9 cellular contexts compared by ENCODE assay signal in genomic region chr2:216023055-216023648, GRCh38. TPM values are rescaled to one million over a fixed set of nuclear protein-coding genes. Genes with fewer than 3 reads are reported as not detected.
DNase-seq lines count a peak whose midpoint lies in the region; ATAC-seq, FAIRE-seq and TF ChIP-seq lines count a peak whose summit lies in the region.
"Had no signal": no experiment of that assay in that cellular context is flagged by ENCODE, and none has a peak within 500 bp of the region (broad histone marks: within the 10 kb centered on the region; RNA-seq: fewer than 3 reads in every experiment).

No MANE protein-coding gene starts in this region.

- peaks cover 3% of the 10 kb centered on the region for H3K4me1 Mint-ChIP-seq in T-helper 2 cell treated with Interferon-gamma antibody and Interleukin-4, amounts not matched to agents 5 μg/mL and 100 μg/mL, for 36 hours (ENCODE audit: low read depth)
- H3K4me1 Mint-ChIP-seq in memory B cell: peaks cover 5% of the 10 kb centered on the region

- no peaks in the 10 kb centered on the region for H3K27me3 ChIP-seq in HAP-1 (ENCODE audit: low read depth)
- no peaks in the 10 kb centered on the region for H3K27me3 ChIP-seq in uterus

- in situ Hi-C loops in HAP-1 (cut with MboI; ENCODE audit: low sequenced_read_pairs): no loop called here

- peak; percentile 75 for ATAC-seq in memory B cell (ENCODE audit: low read depth)

- no peaks in the 10 kb centered on the region for H3K27me3 Mint-ChIP-seq in T-helper 2 cell treated with Interferon-gamma antibody and Interleukin-4, amounts not matched to agents 5 μg/mL and 100 μg/mL, for 36 hours (ENCODE audit: low read depth)
- H3K27me3 Mint-ChIP-seq in memory B cell: no peaks in the 10 kb centered on the region
- H3K27me3 Mint-ChIP-seq: natural killer cell treated with Interleukin-12 subunit alpha and Interleukin-12 subunit beta and Interleukin-15 and Interleukin-18, amount 100 ng/mL, for 72 hours had no signal

- TF ChIP-seq CTCF in uterus (IDR thresholded peaks at IDR 0.05): peak; percentile 14 to 34 (median 21)

- no peak overlapping the region for H3K27ac ChIP-seq in uterus

- peaks cover 4% of the 10 kb centered on the region for H3K36me3 Mint-ChIP-seq in T-helper 2 cell treated with Interferon-gamma antibody and Interleukin-4, amounts not matched to agents 5 μg/mL and 100 μg/mL, for 36 hours (ENCODE audit: low read depth)
- H3K36me3 Mint-ChIP-seq in memory B cell: peaks cover 3% of the 10 kb centered on the region
- H3K36me3 Mint-ChIP-seq: natural killer cell treated with Interleukin-12 subunit alpha and Interleukin-12 subunit beta and Interleukin-15 and Interleukin-18, amount 100 ng/mL, for 72 hours had no signal

- H3K9me3 ChIP-seq in HAP-1: no peaks in the 10 kb centered on the region
- H3K9me3 ChIP-seq in uterus: no peaks in the 10 kb centered on the region

- H3K4me3 Mint-ChIP-seq in T-helper 2 cell treated with Interferon-gamma antibody and Interleukin-4, amounts not matched to agents 5 μg/mL and 100 μg/mL, for 36 hours: no peak overlapping the region
- H3K4me3 Mint-ChIP-seq in memory B cell: no peak overlapping the region
- H3K4me3 Mint-ChIP-seq: natural killer cell treated with Interleukin-12 subunit alpha and Interleukin-12 subunit beta and Interleukin-15 and Interleukin-18, amount 100 ng/mL, for 72 hours had no signal

- intact Hi-C loops in uterus (cut with DNase I; ENCODE audit: low total_unique reads): no loop called here

- no peak for TF ChIP-seq POLR2A in uterus (IDR thresholded peaks at IDR 0.05)

- no peaks in the 10 kb centered on the region for H3K36me3 ChIP-seq in HAP-1 (replicated peaks)
- no peaks in the 10 kb centered on the region for H3K36me3 ChIP-seq in uterus

- FAIRE-seq in G401.6 (lab: Jason Lieb, UNC): peak; percentile 90

- H3K4me1 ChIP-seq in HAP-1 (no peaks in the 10 kb centered on the region), uterus (no peaks in the 10 kb centered on the region)

- H3K9me3 Mint-ChIP-seq in T-helper 2 cell treated with Interferon-gamma antibody and Interleukin-4, amounts not matched to agents 5 μg/mL and 100 μg/mL, for 36 hours: peaks cover 4% of the 10 kb centered on the region
- peaks cover 2% of the 10 kb centered on the region for H3K9me3 Mint-ChIP-seq in memory B cell
- H3K9me3 Mint-ChIP-seq: natural killer cell treated with Interleukin-12 subunit alpha and Interleukin-12 subunit beta and Interleukin-15 and Interleukin-18, amount 100 ng/mL, for 72 hours had no signal

- H3K4me3 ChIP-seq in HAP-1 (no peak overlapping the region), uterus (no peak overlapping the region)

- DNase-seq in A172 (ENCODE audit: low spot score) (peak; percentile 53), HAP-1 (ENCODE audit: low spot score in 2 of 2) (peak; percentile 64 to 72), LHCN-M2 (ENCODE audit: low read depth) (peak; percentile 61), cerebellar cortex (ENCODE audit: low spot score) (peak; percentile 81), memory B cell (ENCODE audit: low spot score in 2 of 2) (peak in 1 of 2 donors; percentile 28), uterus (no peak)
- peak; percentile 27 for DNase-seq in T-helper 2 cell treated with Interferon-gamma antibody and Interleukin-4, amounts not matched to agents 5 μg/mL and 100 μg/mL, for 36 hours (ENCODE audit: low spot score)

- H3K27ac Mint-ChIP-seq in T-helper 2 cell treated with Interferon-gamma antibody and Interleukin-4, amounts not matched to agents 5 μg/mL and 100 μg/mL, for 36 hours: no peak overlapping the region
- H3K27ac Mint-ChIP-seq in memory B cell: no peak overlapping the region

RNA-seq across cellular contexts. Expression of gene MREG, which starts 9.8 kb away (rescaled TPM):
- 8.9 and 14.1 TPM in 2 replicates for total RNA-seq in A172 (2014; rRNA removed; shearing (Covaris generic))
- total RNA-seq in LHCN-M2 (2014; rRNA removed) (3.6 and 4.8 TPM in 2 replicates), uterus (1 to 10 TPM in 3 of 4 donors, under 1 TPM in 1; 0.59 to 8.5 (median 3.9) TPM)
- polyA plus RNA-seq in LHCN-M2 (2012): 1.3 TPM

RNA-seq across cellular contexts. Expression of gene PECR, which starts 58.5 kb away (rescaled TPM):
- 32.0 and 39.3 TPM in 2 replicates for total RNA-seq in A172 (2014; rRNA removed; shearing (Covaris generic))
- total RNA-seq in LHCN-M2 (2014; rRNA removed) (9.2 and 12.0 TPM in 2 replicates), uterus (10 to 100 TPM in 3 of 4 donors, 1 to 10 TPM in 1; 1.2 to 25.4 (median 14.9) TPM)
- polyA plus RNA-seq in LHCN-M2 (2012): 10.8 TPM

RNA-seq across cellular contexts. Expression of gene TMEM169, which starts 58.6 kb away (rescaled TPM):
- 0.48 and 0.52 TPM in 2 replicates for total RNA-seq in A172 (2014; rRNA removed; shearing (Covaris generic))
- total RNA-seq in LHCN-M2 (2014; rRNA removed): 4.6 and 5.1 TPM in 2 replicates
- polyA plus RNA-seq in LHCN-M2 (2012): 5.3 TPM
- total RNA-seq in uterus: 1 to 10 TPM in 1 of 4 donors, under 1 TPM in 1, not detected in 2; 0.97 to 1.0 TPM

Comparison
In these comparisons a context has a peak if more than half of its experiments do, and no peak if none do; other contexts are left out.
1. DNase-seq: peak in A172 (single experiment), HAP-1 (2 of 2), LHCN-M2 (single experiment), T-helper 2 cell treated with Interferon-gamma antibody and Interleukin-4, amounts not matched to agents 5 μg/mL and 100 μg/mL, for 36 hours (single experiment) and cerebellar cortex (single experiment); none in uterus (0 of 2).